In the genomic region with DNA sequence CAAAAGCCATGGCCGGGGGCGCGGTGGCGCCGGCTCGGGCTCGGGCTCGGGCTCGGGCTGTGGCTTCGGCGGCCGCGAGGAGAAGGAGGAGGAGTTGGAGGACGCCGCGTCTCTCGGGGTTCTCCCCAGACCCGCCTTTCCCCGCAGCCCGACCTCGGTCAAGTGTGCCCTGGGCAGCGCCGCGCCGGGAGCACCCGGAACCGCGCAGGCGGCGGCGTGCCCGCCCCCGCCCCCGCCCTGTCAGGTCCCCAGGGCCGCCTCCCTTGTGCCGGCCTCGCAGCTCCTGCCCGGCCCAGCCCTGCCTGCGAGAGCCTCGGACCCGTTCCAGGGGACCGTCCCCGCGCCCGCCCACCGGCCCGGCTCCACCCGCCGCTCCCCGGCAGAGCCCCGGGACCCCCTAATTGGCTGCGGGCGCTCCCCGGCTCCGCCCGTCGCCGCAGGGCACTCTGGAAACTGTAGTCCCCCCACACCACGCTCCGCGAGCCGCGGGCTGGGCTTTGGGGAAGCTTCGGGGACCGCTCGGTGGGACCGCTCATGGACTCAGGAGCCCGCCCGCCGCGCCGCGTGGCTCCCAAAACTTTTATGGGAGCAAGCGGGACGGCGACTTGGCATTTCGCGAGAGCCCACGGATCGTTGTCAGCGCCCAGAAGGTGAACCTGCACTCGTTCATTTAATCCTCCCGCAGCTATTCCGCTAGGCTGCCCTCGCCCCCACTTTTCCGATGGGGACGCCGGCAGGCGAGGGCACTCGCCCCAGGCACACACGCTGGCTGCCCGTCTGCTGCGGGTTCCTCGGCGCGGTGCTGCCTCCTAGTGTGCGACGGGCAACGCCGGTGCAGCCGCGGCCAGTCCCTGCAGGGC, we compare ENCODE assay signal across 8 cellular contexts. TPM values are rescaled to one million over a fixed set of nuclear protein-coding genes. Genes with fewer than 3 reads are reported as not detected.
DNase-seq lines count a peak whose midpoint lies in the region; ATAC-seq and TF ChIP-seq lines count a peak whose summit lies in the region.

A gene (minus strand): TSS at position 192 of the 860 bp plus-strand sequence. CDS start 182 bp downstream, at position 10.

- H3K27me3 ChIP-seq in GM23248 (replicated peaks; ENCODE audit: insufficient read depth), result no peaks in the 10 kb centered on the region
- H3K27me3 ChIP-seq in Karpas-422 (ENCODE audit: low read length), result no peaks in the 10 kb centered on the region
- no peaks in the 10 kb centered on the region for H3K27me3 ChIP-seq in fibroblast of lung (ENCODE audit: control insufficient read depth, insufficient read depth, low read length)

- H3K36me3 ChIP-seq in GM23248 (ENCODE audit: low read depth) (no peaks in the 10 kb centered on the region), Karpas-422 (ENCODE audit: insufficient read depth, low read length) (peaks cover 7% of the 10 kb centered on the region; the same call in 1 of the 2 replicates), fibroblast of lung (ENCODE audit: control insufficient read depth, insufficient read depth, low read length) (peaks cover 2% of the 10 kb centered on the region)

- no peaks in the 10 kb centered on the region for H3K9me3 Mint-ChIP-seq in naive thymus-derived CD8-positive, alpha-beta T cell
- no peaks in the 10 kb centered on the region for H3K9me3 Mint-ChIP-seq in stimulated activated naive B cell treated with anti-CD40 and anti-IgM and Interleukin-4, amounts not matched to agents 10 μg/mL and 1 μg/mL and 100 μg/mL, for 72 hours

- peak within 1 kb of the TSS; percentile 73 for H2AFZ ChIP-seq in GM23248
- H2AFZ ChIP-seq in Karpas-422 (ENCODE audit: low read length), result peak within 1 kb of the TSS; percentile 99
- H2AFZ ChIP-seq in fibroblast of lung (ENCODE audit: low read length), result peak within 1 kb of the TSS; percentile 81

- peaks cover 10% of the 10 kb centered on the region for H3F3A ChIP-seq in GM23248 (ENCODE audit: insufficient read depth)

- H3K4me3 ChIP-seq in GM23248, result peak within 1 kb of the TSS; percentile 98
- peak within 1 kb of the TSS; percentile 89 for H3K4me3 ChIP-seq in Karpas-422 (ENCODE audit: low read length)
- H3K4me3 ChIP-seq in fibroblast of lung (replicated peaks in 1 of 4; ENCODE audit: control extremely low read depth in 1 of 4, insufficient read depth in 1 of 4, low read depth in 3 of 4, low read length in 4 of 4), result peak within 1 kb of the TSS; percentile 60 to 86 (median 78)

- peak; percentile 75 to 81 for ATAC-seq in naive thymus-derived CD8-positive, alpha-beta T cell
- ATAC-seq in stimulated activated naive B cell treated with anti-CD40 and anti-IgM and Interleukin-4, amounts not matched to agents 10 μg/mL and 1 μg/mL and 100 μg/mL, for 72 hours (replicated peaks), result peak; percentile 73 to 82

- H3K9ac ChIP-seq in GM23248 (peak within 1 kb of the TSS; percentile 91), Karpas-422 (ENCODE audit: low read length) (peak within 1 kb of the TSS; percentile 91), fibroblast of lung (ENCODE audit: insufficient read depth, low read length) (peak within 1 kb of the TSS; percentile 67)

- H3K9me3 ChIP-seq in GM23248 (ENCODE audit: low read depth) (no peaks in the 10 kb centered on the region), Karpas-422 (ENCODE audit: low read length) (no peaks in the 10 kb centered on the region), fibroblast of lung (ENCODE audit: control insufficient read depth, insufficient read depth, low read depth, low read length) (no peaks in the 10 kb centered on the region)

- 1 to 2% methylated on average over 50 to 85 of the region's 102 CpGs for WGBS in GM23248 (ENCODE audit: low coverage in 1 of 2, low lambda C conversion rate in 2 of 2, missing lambda C conversion rate in 2 of 2), 2 experiments

- TF ChIP-seq CTCF in fibroblast of lung (conservative IDR thresholded peaks at IDR 0.05 in 1 of 2, IDR thresholded peaks at IDR 0.05 in 1 of 2; ENCODE audit: low read depth in 1 of 2, low read length in 2 of 2), result peak; percentile 74

- H3K36me3 Mint-ChIP-seq in naive thymus-derived CD8-positive, alpha-beta T cell, result peaks cover 2 to 9% (median 5%) of the 10 kb centered on the region in 3 donors
- H3K36me3 Mint-ChIP-seq in stimulated activated naive B cell treated with anti-CD40 and anti-IgM and Interleukin-4, amounts not matched to agents 10 μg/mL and 1 μg/mL and 100 μg/mL, for 72 hours, result peaks cover 25 to 39% of the 10 kb centered on the region in 2 donors

- POLR2A ChIA-PET in naive thymus-derived CD8-positive, alpha-beta T cell (lab: Charles Lee), result interaction anchor here (0.6 to 12.5 kb wide), 20 partner anchors 11 to 902 kb away, joined by 3 to 721 read pairs (median 4); a partner anchor contains a TSS

- no peaks in the 10 kb centered on the region for H3K27me3 Mint-ChIP-seq in naive thymus-derived CD8-positive, alpha-beta T cell
- no peaks in the 10 kb centered on the region for H3K27me3 Mint-ChIP-seq in stimulated activated naive B cell treated with anti-CD40 and anti-IgM and Interleukin-4, amounts not matched to agents 10 μg/mL and 1 μg/mL and 100 μg/mL, for 72 hours

- peaks cover 15 to 39% (median 31%) of the 10 kb centered on the region in 4 donors for H3K4me1 Mint-ChIP-seq in naive thymus-derived CD8-positive, alpha-beta T cell
- peaks cover 25 to 35% of the 10 kb centered on the region in 2 donors for H3K4me1 Mint-ChIP-seq in stimulated activated naive B cell treated with anti-CD40 and anti-IgM and Interleukin-4, amounts not matched to agents 10 μg/mL and 1 μg/mL and 100 μg/mL, for 72 hours

- H3K27ac ChIP-seq in GM23248, result peak within 1 kb of the TSS; percentile 85
- peak within 1 kb of the TSS; percentile 61 for H3K27ac ChIP-seq in Karpas-422 (ENCODE audit: low read length)
- peak within 1 kb of the TSS; percentile 81 for H3K27ac ChIP-seq in fibroblast of lung (ENCODE audit: insufficient read depth, low read length)

- no peaks in the 10 kb centered on the region for H3K9me2 ChIP-seq in GM23248 (ENCODE audit: insufficient read depth)
- no peaks in the 10 kb centered on the region for H3K9me2 ChIP-seq in Karpas-422 (replicated peaks; ENCODE audit: insufficient read depth, low read length)

- H3K79me2 ChIP-seq in GM23248 (ENCODE audit: insufficient read depth), result peaks cover 41% of the 10 kb centered on the region
- H3K79me2 ChIP-seq in Karpas-422 (ENCODE audit: low read length), result peaks cover 46% of the 10 kb centered on the region
- H3K79me2 ChIP-seq in fibroblast of lung (ENCODE audit: control insufficient read depth, insufficient read depth, low read length), result peaks cover 31% of the 10 kb centered on the region

- DNase-seq in EL (peak; percentile 94), GM23248 (peak; percentile 98), Karpas-422 (peak; percentile 95), RPMI8226 (peak; percentile 93), fibroblast of lung (ENCODE audit: low read depth in 2 of 2) (peak; percentile 89 to 91)
- DNase-seq in activated T-helper 1 cell treated with anti-CD3 and anti-CD28 coated beads, Interleukin-2, amount 50 U/mL, for 16 hours (ENCODE audit: low read depth in 1 of 2, low spot score in 1 of 2), result peak; percentile 73 to 86
- DNase-seq in naive thymus-derived CD8-positive, alpha-beta T cell, result peak; percentile 84 to 95 (median 90)
- peak; percentile 95 for DNase-seq in stimulated activated naive B cell treated with anti-CD40 and anti-IgM and Interleukin-4, amounts not matched to agents 10 μg/mL and 1 μg/mL and 100 μg/mL, for 72 hours

- H3K27ac Mint-ChIP-seq in naive thymus-derived CD8-positive, alpha-beta T cell, result peak within 1 kb of the TSS; percentile 95 to 100 (median 98)
- peak within 1 kb of the TSS; percentile 98 for H3K27ac Mint-ChIP-seq in stimulated activated naive B cell treated with anti-CD40 and anti-IgM and Interleukin-4, amounts not matched to agents 10 μg/mL and 1 μg/mL and 100 μg/mL, for 72 hours

- H3K4me1 ChIP-seq in GM23248 (ENCODE audit: insufficient read depth), result peaks cover 14% of the 10 kb centered on the region
- H3K4me1 ChIP-seq in Karpas-422 (ENCODE audit: low read length), result peaks cover 16% of the 10 kb centered on the region
- H3K4me1 ChIP-seq in fibroblast of lung (ENCODE audit: control insufficient read depth, extremely low read depth, insufficient read depth, low read length), result peaks cover 6% of the 10 kb centered on the region

- peak within 1 kb of the TSS; percentile 97 to 100 (median 99) for H3K4me3 Mint-ChIP-seq in naive thymus-derived CD8-positive, alpha-beta T cell
- peak within 1 kb of the TSS; percentile 94 to 98 for H3K4me3 Mint-ChIP-seq in stimulated activated naive B cell treated with anti-CD40 and anti-IgM and Interleukin-4, amounts not matched to agents 10 μg/mL and 1 μg/mL and 100 μg/mL, for 72 hours

- in situ Hi-C loops in GM23248 (cut with MboI), result no loop called here

- H4K20me1 ChIP-seq in GM23248 (ENCODE audit: insufficient read depth) (no peaks in the 10 kb centered on the region), Karpas-422 (ENCODE audit: insufficient read depth, low read depth, low read length) (peaks cover 7% of the 10 kb centered on the region; the same call in 1 of the 2 replicates), fibroblast of lung (ENCODE audit: control insufficient read depth, extremely low read depth, insufficient read depth, low read length) (no peaks in the 10 kb centered on the region)

- peak within 1 kb of the TSS; percentile 97 for H3K4me2 ChIP-seq in GM23248 (ENCODE audit: unreplicated experiment)
- H3K4me2 ChIP-seq in Karpas-422 (ENCODE audit: low read depth, low read length, poor library complexity, severe bottlenecking), result peak within 1 kb of the TSS; percentile 86
- peak within 1 kb of the TSS; percentile 88 for H3K4me2 ChIP-seq in fibroblast of lung (ENCODE audit: extremely low read depth, insufficient read depth, low read length)

RNA-seq across cellular contexts. Expression of the gene that starts here (rescaled TPM):
- 21.8 and 28.9 TPM in 2 replicates for total RNA-seq in GM23248 (2014; rRNA removed; shearing (Covaris generic))
- polyA plus RNA-seq in GM23248 (2016; fragmentation: Nextera tagmentation; extraction: Ambion mirVana), result 19.3 and 21.2 TPM in 2 replicates
- 24.9 and 48.2 TPM in 2 replicates for total RNA-seq in Karpas-422 (2014; rRNA removed; shearing (Covaris generic); ENCODE audit: low replicate concordance)
- 8.5 and 16.0 TPM in 2 replicates for total RNA-seq in fibroblast of lung
- polyA plus RNA-seq in fibroblast of lung, result 8.9 and 11.5 TPM in 2 replicates
- 16.6 and 18.1 TPM in 2 replicates for polyA plus RNA-seq in fibroblast of lung (2012)
- polyA minus RNA-seq in fibroblast of lung (ENCODE audit: low replicate concordance), result 31.8 and 36.2 TPM in 2 replicates
- 100 to 1,000 TPM; 351 to 360 TPM for total RNA-seq in naive thymus-derived CD8-positive, alpha-beta T cell
- polyA plus RNA-seq in naive thymus-derived CD8-positive, alpha-beta T cell, result 100 to 1,000 TPM in 1 of 3 donors, 10 to 100 TPM in 2; 44.6 to 128 (median 62.1) TPM

Comparison
In these comparisons a context has a peak if more than half of its experiments do, and no peak if none do; other contexts are left out.
1. Peak in every context shown above with its lines: DNase-seq, ATAC-seq, H3K4me3 ChIP-seq and H3K27ac ChIP-seq.